Comparison of ENCODE assay signal across 25 cellular contexts in the genomic region with DNA sequence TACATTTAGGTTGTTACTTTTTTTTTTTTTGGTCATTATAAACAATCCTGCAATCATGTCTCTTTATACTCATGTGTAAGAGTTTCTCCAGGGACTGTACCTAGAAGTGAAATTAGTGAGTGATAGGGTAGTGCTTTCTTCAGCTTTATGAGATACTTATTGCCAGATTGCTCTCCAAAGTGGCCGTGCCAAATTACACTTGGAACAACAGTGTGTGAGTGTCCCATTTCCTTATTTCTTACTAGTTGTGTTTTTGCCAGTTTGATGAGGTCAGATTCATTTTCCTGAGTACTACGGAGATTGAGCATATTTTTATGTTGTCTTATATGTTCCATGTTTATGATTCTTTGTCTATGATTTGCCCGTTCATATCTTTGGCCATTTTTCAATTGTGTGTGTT. TPM values are rescaled to one million over a fixed set of nuclear protein-coding genes. Genes with fewer than 3 reads are reported as not detected.
A peak's percentile ranks its signal among the peaks of the same experiment; 100 is the strongest.
DNase-seq lines count a peak whose midpoint lies in the region; ATAC-seq, FAIRE-seq and TF ChIP-seq lines count a peak whose summit lies in the region.
"Had no signal": no experiment of that assay in that cellular context is flagged by ENCODE, and none has a peak within 500 bp of the region (broad histone marks: within the 10 kb centered on the region; RNA-seq: fewer than 3 reads in every experiment).

No MANE protein-coding gene starts in this region.

- H3K36me3 ChIP-seq in GM23248 (ENCODE audit: low read depth) = no peaks in the 10 kb centered on the region
- H3K36me3 ChIP-seq in fibroblast of lung (ENCODE audit: control insufficient read depth, insufficient read depth, low read length) = no peaks in the 10 kb centered on the region
- no peaks in the 10 kb centered on the region for H3K36me3 ChIP-seq in pancreas
- H3K36me3 ChIP-seq in stomach = no peaks in the 10 kb centered on the region
- H3K36me3 ChIP-seq: tibial nerve had no signal

- TF ChIP-seq CTCF in fibroblast of lung (conservative IDR thresholded peaks at IDR 0.05 in 1 of 2, IDR thresholded peaks at IDR 0.05 in 1 of 2; ENCODE audit: low read depth in 1 of 2, low read length in 2 of 2) (no peak), pancreas (IDR thresholded peaks at IDR 0.05) (no peak), stomach (IDR thresholded peaks at IDR 0.05) (no peak)

- H3K4me3 ChIP-seq in GM23248 (no peak overlapping the region), fibroblast of lung (replicated peaks in 1 of 4; ENCODE audit: control extremely low read depth in 1 of 4, insufficient read depth in 1 of 4, low read depth in 3 of 4, low read length in 4 of 4) (no peak overlapping the region), pancreas (no peak overlapping the region), stomach (no peak overlapping the region)
- H3K4me3 ChIP-seq: tibial nerve had no signal

- no peak for TF ChIP-seq POLR2A in stomach (IDR thresholded peaks at IDR 0.05)

- peak; percentile 37 for DNase-seq in GM23248
- DNase-seq in NCI-H446 treated with DMSO at 0.1 percent for 48 hours (lab: John Stamatoyannopoulos, UW) = peak; percentile 70
- DNase-seq in fibroblast of lung (ENCODE audit: low read depth in 2 of 2) = peak; percentile 10 to 19
- DNase-seq in pancreas = no peak
- DNase-seq in stomach = no peak
- no peak for DNase-seq in NCI-H82 treated with DMSO at 0.1 percent for 48 hours (lab: John Stamatoyannopoulos, UW; ENCODE audit: unreplicated experiment)
- no peak for DNase-seq in activated CD4-positive, alpha-beta T cell treated with anti-CD3 and anti-CD28 coated beads, Interleukin-2, amount 50 U/mL, for 4 hours
- DNase-seq: activated B cell treated with CpG ODN at 0.5 μM for 24 hours; activated CD8-positive, alpha-beta T cell treated with anti-CD3 and anti-CD28 coated beads for 36 hours; activated naive CD4-positive, alpha-beta T cell; activated T-cell treated with anti-CD3 and anti-CD28 coated beads, Interleukin-2, amount 50 U/mL, for 1 hour; CD8-positive, alpha-beta memory T cell; naive thymus-derived CD8-positive, alpha-beta T cell; NCI-H1092; NCI-H2029 treated with DMSO at 0.1 percent for 48 hours; NCI-H510A; stimulated activated CD4-positive, alpha-beta T cell treated with anti-CD3 and anti-CD28 coated beads, Interleukin-1b, Interleukin-23, amount 100 ng/mL, for 48 hours; stimulated activated naive CD4-positive, alpha-beta T cell; T-helper 9 cell had no signal

- in situ Hi-C loops in GM23248 (cut with MboI) = no loop called here

- no peaks in the 10 kb centered on the region for H3K27me3 ChIP-seq in GM23248 (replicated peaks; ENCODE audit: insufficient read depth)
- H3K27me3 ChIP-seq in fibroblast of lung (ENCODE audit: control insufficient read depth, insufficient read depth, low read length) = no peaks in the 10 kb centered on the region
- no peaks in the 10 kb centered on the region for H3K27me3 ChIP-seq in pancreas
- no peaks in the 10 kb centered on the region for H3K27me3 ChIP-seq in stomach
- H3K27me3 ChIP-seq: tibial nerve had no signal

- H3K9me3 ChIP-seq in GM23248 (ENCODE audit: low read depth) (no peaks in the 10 kb centered on the region), fibroblast of lung (ENCODE audit: control insufficient read depth, insufficient read depth, low read depth, low read length) (no peaks in the 10 kb centered on the region), pancreas (no peaks in the 10 kb centered on the region), stomach (no peaks in the 10 kb centered on the region)
- H3K9me3 ChIP-seq: tibial nerve had no signal

- intact Hi-C loops in pancreas (cut with DNase I) = no loop called here
- intact Hi-C loops in stomach (cut with DNase I; ENCODE audit: low total_unique reads) = no loop called here

- peaks cover 18% of the 10 kb centered on the region; the same call in 1 of the 2 replicates for H3F3A ChIP-seq in GM23248 (ENCODE audit: insufficient read depth)

- no peak for TF ChIP-seq EP300 in stomach (IDR thresholded peaks at IDR 0.05)

- H3K79me2 ChIP-seq in GM23248 (ENCODE audit: insufficient read depth) (peaks cover 78% of the 10 kb centered on the region), fibroblast of lung (ENCODE audit: control insufficient read depth, insufficient read depth, low read length) (no peaks in the 10 kb centered on the region)

- H2AFZ ChIP-seq in GM23248 = no peak overlapping the region
- no peak overlapping the region for H2AFZ ChIP-seq in fibroblast of lung (ENCODE audit: low read length)

- no peak overlapping the region for H3K27ac ChIP-seq in GM23248
- H3K27ac ChIP-seq in fibroblast of lung (ENCODE audit: insufficient read depth, low read length) = no peak overlapping the region
- no peak overlapping the region for H3K27ac ChIP-seq in pancreas
- no peak overlapping the region for H3K27ac ChIP-seq in stomach
- H3K27ac ChIP-seq: KMS-11, RWPE1 had no signal

- no peaks in the 10 kb centered on the region for H3K9me2 ChIP-seq in GM23248 (ENCODE audit: insufficient read depth)

- no peaks in the 10 kb centered on the region; the same call in none of the 2 replicates for H4K20me1 ChIP-seq in GM23248 (ENCODE audit: insufficient read depth)
- no peaks in the 10 kb centered on the region for H4K20me1 ChIP-seq in fibroblast of lung (ENCODE audit: control insufficient read depth, extremely low read depth, insufficient read depth, low read length)

- ATAC-seq in pancreas = peak in 3 of 4 donors; percentile 18 to 61 (median 31)
- ATAC-seq in HG03196 (IDR thresholded peaks at IDR 0.05; ENCODE audit: unreplicated experiment) = no peak
- ATAC-seq: activated CD8-positive, alpha-beta T cell treated with anti-CD3 and anti-CD28 coated beads for 36 hours; naive thymus-derived CD8-positive, alpha-beta T cell had no signal

- 19 to 22% methylated on average over 3 of the region's 3 CpGs for WGBS in GM23248 (ENCODE audit: low coverage in 1 of 2, low lambda C conversion rate in 2 of 2, missing lambda C conversion rate in 2 of 2), 2 experiments
- 66 to 69% methylated on average over 3 of the region's 3 CpGs for WGBS in pancreas, 2 donors
- 56 to 85% (median 77%) methylated on average over 3 of the region's 3 CpGs for WGBS in stomach, 5 donors

- H3K4me1 ChIP-seq in GM23248 (ENCODE audit: insufficient read depth) (peaks cover 30% of the 10 kb centered on the region), fibroblast of lung (ENCODE audit: control insufficient read depth, extremely low read depth, insufficient read depth, low read length) (no peaks in the 10 kb centered on the region), pancreas (peaks cover 0 to 9% (median 0%) of the 10 kb centered on the region in 3 donors), stomach (peaks cover 11 to 45% (median 24%) of the 10 kb centered on the region in 4 donors)

- H3K4me2 ChIP-seq in GM23248 (ENCODE audit: unreplicated experiment) (peak overlapping the region; percentile 19), fibroblast of lung (ENCODE audit: extremely low read depth, insufficient read depth, low read length) (no peak overlapping the region)
- H3K4me2 ChIP-seq: KMS-11 had no signal

- FAIRE-seq in pancreas (lab: Jason Lieb, UNC) = no peak
- FAIRE-seq: HTR-8/SVneo, keratinocyte had no signal

- no peak overlapping the region for H3K9ac ChIP-seq in GM23248
- no peak overlapping the region for H3K9ac ChIP-seq in fibroblast of lung (ENCODE audit: insufficient read depth, low read length)
- H3K9ac ChIP-seq: KMS-11 had no signal

RNA-seq across cellular contexts. Expression of gene GALNT1, which starts 39.2 kb away (rescaled TPM):
- 65.4 and 68.0 TPM in 2 replicates for total RNA-seq in GM23248 (2014; rRNA removed; shearing (Covaris generic))
- polyA plus RNA-seq in GM23248 (2016; fragmentation: Nextera tagmentation; extraction: Ambion mirVana) (10.1 and 11.9 TPM in 2 replicates), fibroblast of lung (43.5 and 53.3 TPM in 2 replicates), pancreas (10 to 100 TPM in 1 of 2 donors, 1 to 10 TPM in 1; 6.8 to 12.5 TPM), stomach (10 to 100 TPM; 12.3 to 14.2 (median 13.4) TPM)
- total RNA-seq in fibroblast of lung (31.7 and 36.7 TPM in 2 replicates), pancreas (10 to 100 TPM; 22.6 to 59.6 (median 31.4) TPM), stomach (10 to 100 TPM; 11.2 to 83.9 (median 30.7) TPM)
- polyA plus RNA-seq in fibroblast of lung (2012) = 24.8 and 29.1 TPM in 2 replicates
- 3.5 and 10.7 TPM in 2 replicates for polyA minus RNA-seq in fibroblast of lung (ENCODE audit: low replicate concordance)

Comparison
In these comparisons a context has a peak if more than half of its experiments do, and no peak if none do; other contexts are left out.
1. DNase-seq: peak in GM23248 (single experiment), NCI-H446 treated with DMSO at 0.1 percent for 48 hours (single experiment) and fibroblast of lung (2 of 2); none in pancreas (0 of 6), stomach (single experiment), NCI-H82 treated with DMSO at 0.1 percent for 48 hours (single experiment) and activated CD4-positive, alpha-beta T cell treated with anti-CD3 and anti-CD28 coated beads, Interleukin-2, amount 50 U/mL, for 4 hours (0 of 2).